In the genomic region with DNA sequence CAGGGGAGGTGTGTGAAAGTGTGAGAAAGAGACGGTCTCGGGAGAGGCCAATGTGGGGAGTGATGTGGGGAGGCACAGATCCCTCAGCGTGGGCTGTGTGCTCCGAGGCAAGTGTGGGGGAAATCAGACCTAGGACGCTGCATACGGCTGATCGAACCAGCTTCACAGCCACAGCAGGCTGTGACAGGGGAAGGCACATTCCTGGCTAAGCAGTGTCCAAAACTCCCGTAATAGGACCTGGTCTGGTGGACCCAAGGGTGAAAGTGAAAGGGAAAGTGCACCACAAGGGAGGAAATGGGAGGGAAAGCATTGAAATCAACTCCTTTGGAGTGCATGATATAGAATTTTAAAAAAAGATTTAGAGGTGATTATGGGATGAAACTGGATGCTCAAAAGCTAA, we compare ENCODE assay signal across 22 cellular contexts. TPM values are rescaled to one million over a fixed set of nuclear protein-coding genes. Genes with fewer than 3 reads are reported as not detected.
DNase-seq lines count a peak whose midpoint lies in the region; TF ChIP-seq lines count a peak whose summit lies in the region.
"Had no signal": no experiment of that assay in that cellular context is flagged by ENCODE, and none has a peak within 500 bp of the region (broad histone marks: within the 10 kb centered on the region; RNA-seq: fewer than 3 reads in every experiment).

No MANE protein-coding gene starts in this region.

- intact Hi-C loops in sigmoid colon (cut with DNase I) (no loop called here), MCF 10A (cut with micrococcal nuclease) (no loop called here)

- peak overlapping the region in 3 of 4 donors; percentile 60 to 65 (median 65) for H3K27ac ChIP-seq in sigmoid colon
- H3K27ac ChIP-seq: Peyer's patch had no signal

- DNase-seq in T-helper 1 cell (no peak), OCI-M1 (lab: John Stamatoyannopoulos, UW) (peak; percentile 32), sigmoid colon (no peak), MCF 10A (ENCODE audit: unreplicated experiment) (no peak), NOMO-1 treated with dmso at 0.1 percent for 144 hours (lab: John Stamatoyannopoulos, UW; ENCODE audit: unreplicated experiment) (no peak)
- DNase-seq in stimulated activated CD4-positive, alpha-beta T cell treated with anti-CD3 and anti-CD28 coated beads, Interleukin-15, amount 100 ng/mL, for 24 hours: no peak
- DNase-seq: 8988T, ACHN, Calu3, MG63, NCI-H2029 treated with DMSO at 0.1 percent for 48 hours, NCI-H526 treated with DMSO at 0.1 percent for 48 hours, Peyer's patch, SHP77 treated with DMSO at 0.1 percent for 48 hours had no signal

- H3K36me3 Mint-ChIP-seq in T-helper 1 cell treated with Interleukin-12 subunit alpha and Interleukin-12 subunit beta and Interleukin-4 antibody, amounts not matched to agents 30 μg/mL and 1 μg/mL, for 36 hours (ENCODE audit: low read depth): peaks cover 6% of the 10 kb centered on the region
- no peaks in the 10 kb centered on the region for H3K36me3 Mint-ChIP-seq in MCF 10A (ENCODE audit: insufficient read depth, unreplicated experiment)

- POLR2A ChIA-PET in MCF 10A (lab: Yijun Ruan, JAX): no interaction called here

- TF ChIP-seq POLR2A in sigmoid colon (IDR thresholded peaks at IDR 0.05): no peak

- 94 to 97% methylated on average over 8 of the region's 8 CpGs for WGBS in sigmoid colon, 2 donors

- no peak overlapping the region for H3K4me3 Mint-ChIP-seq in T-helper 1 cell treated with Interleukin-12 subunit alpha and Interleukin-12 subunit beta and Interleukin-4 antibody, amounts not matched to agents 30 μg/mL and 1 μg/mL, for 36 hours
- H3K4me3 Mint-ChIP-seq in MCF 10A (ENCODE audit: unreplicated experiment): no peak overlapping the region

- no peaks in the 10 kb centered on the region for H3K27me3 ChIP-seq in sigmoid colon
- H3K27me3 ChIP-seq: MG63, Peyer's patch had no signal

- no peak for TF ChIP-seq EP300 in sigmoid colon (IDR thresholded peaks at IDR 0.05)

- no TSS peak for BruUV-seq in MCF 10A (replicated peaks; lab: Mats Ljungman, UMichigan)

- peaks cover 6% of the 10 kb centered on the region for H3K9me3 Mint-ChIP-seq in T-helper 1 cell treated with Interleukin-12 subunit alpha and Interleukin-12 subunit beta and Interleukin-4 antibody, amounts not matched to agents 30 μg/mL and 1 μg/mL, for 36 hours
- H3K9me3 Mint-ChIP-seq in MCF 10A (ENCODE audit: unreplicated experiment): no peaks in the 10 kb centered on the region

- H3K4me3 ChIP-seq in iPS-18c (ENCODE audit: insufficient read depth, low read depth, low read length) (peak overlapping the region; percentile 15; the same call in 1 of the 2 replicates), sigmoid colon (no peak overlapping the region)
- H3K4me3 ChIP-seq: MG63, Peyer's patch had no signal

- TF ChIP-seq CTCF in sigmoid colon (IDR thresholded peaks at IDR 0.05) (no peak), MCF 10A (IDR thresholded peaks at IDR 0.05; ENCODE audit: unreplicated experiment) (no peak)

- H3K9me3 ChIP-seq in iPS-18c (ENCODE audit: control insufficient read depth, insufficient read depth, low read length) (peaks cover 16% of the 10 kb centered on the region), sigmoid colon (no peaks in the 10 kb centered on the region)
- H3K9me3 ChIP-seq: MG63 had no signal

- no peaks in the 10 kb centered on the region for H3K27me3 Mint-ChIP-seq in T-helper 1 cell treated with Interleukin-12 subunit alpha and Interleukin-12 subunit beta and Interleukin-4 antibody, amounts not matched to agents 30 μg/mL and 1 μg/mL, for 36 hours (ENCODE audit: low read depth)
- H3K27me3 Mint-ChIP-seq in MCF 10A (ENCODE audit: insufficient read depth, unreplicated experiment): peaks cover 47% of the 10 kb centered on the region

- peaks cover 0 to 13% (median 0%) of the 10 kb centered on the region in 4 donors for H3K4me1 ChIP-seq in sigmoid colon
- H3K4me1 ChIP-seq: Peyer's patch had no signal

- peaks cover 29% of the 10 kb centered on the region for H3K4me1 Mint-ChIP-seq in T-helper 1 cell treated with Interleukin-12 subunit alpha and Interleukin-12 subunit beta and Interleukin-4 antibody, amounts not matched to agents 30 μg/mL and 1 μg/mL, for 36 hours (ENCODE audit: low read depth)
- peaks cover 14% of the 10 kb centered on the region for H3K4me1 Mint-ChIP-seq in MCF 10A (ENCODE audit: insufficient read depth, unreplicated experiment)

- no peaks in the 10 kb centered on the region for H3K36me3 ChIP-seq in sigmoid colon
- H3K36me3 ChIP-seq: MG63, Peyer's patch had no signal

- CTCF ChIA-PET in MCF 10A (lab: Yijun Ruan, JAX): interaction anchor here (1.1 to 2.1 kb wide), 3 partner anchors 10 to 292 kb away, joined by 3 to 12 read pairs (median 5); no protein-coding TSS in a partner anchor

- peak overlapping the region; percentile 29 for H3K27ac Mint-ChIP-seq in T-helper 1 cell treated with Interleukin-12 subunit alpha and Interleukin-12 subunit beta and Interleukin-4 antibody, amounts not matched to agents 30 μg/mL and 1 μg/mL, for 36 hours
- no peak overlapping the region for H3K27ac Mint-ChIP-seq in MCF 10A (ENCODE audit: low read depth, unreplicated experiment)

RNA-seq across cellular contexts. Expression of a gene that starts 10.9 kb away (rescaled TPM):
- not detected for total RNA-seq in sigmoid colon
- polyA plus RNA-seq in sigmoid colon: not detected
- not detected in 2 replicates for total RNA-seq in MCF 10A (2022)
- total RNA-seq: Calu3, Daoy, H4, HT-29, LHCN-M2, NCI-H460, Peyer's patch had no signal
- polyA plus RNA-seq: BJ had no signal

RNA-seq across cellular contexts. Expression of a gene that starts 31.8 kb away (rescaled TPM):
- total RNA-seq in sigmoid colon (1 to 10 TPM in 2 of 4 donors, not detected in 2; 1.3 to 2.2 TPM), MCF 10A (2022) (not detected in 2 replicates)
- not detected for polyA plus RNA-seq in sigmoid colon
- total RNA-seq: Calu3, Daoy, H4, HT-29, LHCN-M2, NCI-H460 had no signal
- polyA plus RNA-seq: BJ had no signal
